In the genomic region with DNA sequence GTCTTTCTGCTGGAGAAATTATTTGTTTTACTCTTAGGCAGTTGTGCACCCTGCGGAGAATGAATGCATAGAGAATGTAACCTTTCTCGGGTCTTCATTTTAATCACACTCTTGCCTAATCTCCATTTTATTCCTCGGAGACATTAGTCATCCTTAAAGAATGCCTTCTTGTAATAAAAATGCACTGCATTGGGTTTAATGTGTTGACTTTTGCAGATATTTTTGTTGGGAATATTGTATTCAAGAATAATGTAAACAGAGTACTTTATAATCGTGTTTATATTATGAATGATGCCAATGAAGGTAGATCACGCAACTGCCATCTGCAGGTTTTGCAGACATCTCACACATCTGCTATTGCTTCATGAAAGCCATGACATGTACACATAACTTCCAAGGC, we compare ENCODE assay signal across 14 cellular contexts.
DNase-seq lines count a peak whose midpoint lies in the region; ATAC-seq and TF ChIP-seq lines count a peak whose summit lies in the region.
"Had no signal": no experiment of that assay in that cellular context is flagged by ENCODE, and none has a peak within 500 bp of the region (broad histone marks: within the 10 kb centered on the region; RNA-seq: fewer than 3 reads in every experiment).

No MANE protein-coding gene starts in this region.

- POLR2A ChIA-PET in MCF 10A (lab: Yijun Ruan, JAX), result no interaction called here

- no peak overlapping the region for H3K27ac ChIP-seq in breast epithelium
- no peak overlapping the region for H3K27ac ChIP-seq in ascending aorta
- H3K27ac ChIP-seq: ovary had no signal

- DNase-seq in MCF 10A (ENCODE audit: unreplicated experiment) (peak; percentile 91), breast epithelium (ENCODE audit: low spot score in 2 of 2) (no peak), NCI-H748 treated with DMSO at 0.1 percent for 48 hours (lab: John Stamatoyannopoulos, UW) (peak; percentile 93), choroid plexus epithelial cell (ENCODE audit: low read depth) (peak; percentile 96), activated gamma-delta T cell treated with Interleukin-2 at 50 U/mL for 16 hours (no peak), ascending aorta (ENCODE audit: low spot score in 2 of 2) (no peak), hypothalamus (lab: John Stamatoyannopoulos, UW) (no peak)
- DNase-seq: ACHN, foreskin fibroblast, NCI-H526 treated with DMSO at 0.1 percent for 48 hours, ovary had no signal

- H3K36me3 Mint-ChIP-seq in MCF 10A (ENCODE audit: insufficient read depth, unreplicated experiment), result no peaks in the 10 kb centered on the region

- no peaks in the 10 kb centered on the region for H3K27me3 Mint-ChIP-seq in MCF 10A (ENCODE audit: insufficient read depth, unreplicated experiment)
- H3K27me3 Mint-ChIP-seq: dendritic cell treated with granulocyte-macrophage colony-stimulating factor and Interleukin-4, amounts not matched to agents 40 ng/mL and 50 ng/mL, for 4 days had no signal

- H3K4me3 Mint-ChIP-seq in MCF 10A (ENCODE audit: unreplicated experiment), result peak overlapping the region; percentile 63
- H3K4me3 Mint-ChIP-seq: dendritic cell treated with granulocyte-macrophage colony-stimulating factor and Interleukin-4, amounts not matched to agents 40 ng/mL and 50 ng/mL, for 4 days had no signal

- no TSS peak for BruUV-seq in MCF 10A (replicated peaks; lab: Mats Ljungman, UMichigan)

- TF ChIP-seq CTCF in MCF 10A (IDR thresholded peaks at IDR 0.05; ENCODE audit: unreplicated experiment) (no peak), breast epithelium (IDR thresholded peaks at IDR 0.05) (no peak), choroid plexus epithelial cell (conservative IDR thresholded peaks at IDR 0.05; ENCODE audit: low read depth, low read length) (no peak), ascending aorta (IDR thresholded peaks at IDR 0.05) (no peak)

- intact Hi-C loops in MCF 10A (cut with micrococcal nuclease) (no loop called here), breast epithelium (cut with DNase I; ENCODE audit: low total_unique reads) (no loop called here), ascending aorta (cut with DNase I) (no loop called here)

- peaks cover 27% of the 10 kb centered on the region for H3K4me1 Mint-ChIP-seq in MCF 10A (ENCODE audit: insufficient read depth, unreplicated experiment)

- no peaks in the 10 kb centered on the region for H3K9me3 Mint-ChIP-seq in MCF 10A (ENCODE audit: unreplicated experiment)

- ATAC-seq in HG02642 (IDR thresholded peaks at IDR 0.05; ENCODE audit: poor library complexity, unreplicated experiment), result no peak
- ATAC-seq: HCT116 had no signal

- no peaks in the 10 kb centered on the region for H3K27me3 ChIP-seq in breast epithelium
- no peaks in the 10 kb centered on the region for H3K27me3 ChIP-seq in ascending aorta
- H3K27me3 ChIP-seq: ovary had no signal

- no peaks in the 10 kb centered on the region for H3K36me3 ChIP-seq in breast epithelium
- H3K36me3 ChIP-seq in ascending aorta, result no peaks in the 10 kb centered on the region
- H3K36me3 ChIP-seq: ovary had no signal

- TF ChIP-seq POLR2A in breast epithelium (IDR thresholded peaks at IDR 0.05), result no peak

- no peaks in the 10 kb centered on the region for H3K9me3 ChIP-seq in breast epithelium
- no peaks in the 10 kb centered on the region for H3K9me3 ChIP-seq in ascending aorta
- H3K9me3 ChIP-seq: ovary had no signal

- CTCF ChIA-PET in MCF 10A (lab: Yijun Ruan, JAX), result interaction anchor here (0.5 to 1.6 kb wide), 2 partner anchors 60 to 1201 kb away, joined by 3 to 4 read pairs; no protein-coding TSS in a partner anchor

- peak overlapping the region; percentile 98 for H3K27ac Mint-ChIP-seq in MCF 10A (ENCODE audit: low read depth, unreplicated experiment)
- H3K27ac Mint-ChIP-seq: dendritic cell treated with granulocyte-macrophage colony-stimulating factor and Interleukin-4, amounts not matched to agents 40 ng/mL and 50 ng/mL, for 4 days had no signal

- H3K4me1 ChIP-seq in breast epithelium (no peaks in the 10 kb centered on the region), ascending aorta (no peaks in the 10 kb centered on the region)

- H3K4me3 ChIP-seq in breast epithelium (no peak overlapping the region), choroid plexus epithelial cell (ENCODE audit: low read depth, low read length) (no peak overlapping the region), ascending aorta (no peak overlapping the region)
- H3K4me3 ChIP-seq: ovary had no signal

Comparison
In these comparisons a context has a peak if more than half of its experiments do, and no peak if none do; other contexts are left out.
1. DNase-seq: peak in MCF 10A (single experiment), NCI-H748 treated with DMSO at 0.1 percent for 48 hours (single experiment) and choroid plexus epithelial cell (single experiment); none in breast epithelium (0 of 2), activated gamma-delta T cell treated with Interleukin-2 at 50 U/mL for 16 hours (single experiment), ascending aorta (0 of 2) and hypothalamus (0 of 51).